In genomic region chr6:107565165-107565723, GRCh38 we compare ENCODE assay signal across 16 cellular contexts.
"Had no signal": no experiment of that assay in that cellular context is flagged by ENCODE, and none has a peak within 500 bp of the region (broad histone marks: within the 10 kb centered on the region; RNA-seq: fewer than 3 reads in every experiment).

No MANE protein-coding gene starts in this region.

- H3K4me3 Mint-ChIP-seq: activated CD4-positive, alpha-beta memory T cell treated with anti-CD3 and anti-CD28 coated beads, Interleukin-2, amount 10 ng/mL, durations not matched to agents 7 days and 5 days; activated T-cell treated with anti-CD3 and anti-CD28 coated beads, Interleukin-2, amount 50 U/mL, for 4 hours; natural killer cell; stimulated activated memory B cell treated with anti-CD40 and anti-IgM and Interleukin-4, amounts not matched to agents 10 μg/mL and 1 μg/mL and 100 μg/mL, for 72 hours had no signal

- DNase-seq: activated CD4-positive, alpha-beta memory T cell treated with anti-CD3 and anti-CD28 coated beads, Interleukin-2, amount 10 ng/mL, durations not matched to agents 7 days and 5 days; activated CD4-positive, alpha-beta T cell treated with anti-CD3 and anti-CD28 coated beads for 4 hours; activated gamma-delta T cell; activated T-cell treated with anti-CD3 and anti-CD28 coated beads, Interleukin-2, amount 50 U/mL, for 4 hours; brain microvascular endothelial cell; effector memory CD4-positive, alpha-beta T cell; head of caudate nucleus; kidney glomerular epithelial cell; mesenchymal stem cell; natural killer cell; stimulated activated CD4-positive, alpha-beta T cell treated with anti-CD3 and anti-CD28 coated beads, Interleukin-12 subunit alpha, Interleukin-12 subunit beta, amount 100 ng/mL, for 4 hours; stimulated activated CD4-positive, alpha-beta T cell treated with anti-CD3 and anti-CD28 coated beads, Interleukin-2, amount 100 ng/mL, for 24 hours; T-helper 2 cell had no signal

- H3K27ac Mint-ChIP-seq: activated CD4-positive, alpha-beta memory T cell treated with anti-CD3 and anti-CD28 coated beads, Interleukin-2, amount 10 ng/mL, durations not matched to agents 7 days and 5 days; activated naive CD4-positive, alpha-beta T cell treated with anti-CD3 and anti-CD28 coated beads, Interleukin-2, amount 50 U/mL, for 72 hours; natural killer cell; stimulated activated memory B cell treated with anti-CD40 and anti-IgM and Interleukin-4, amounts not matched to agents 10 μg/mL and 1 μg/mL and 100 μg/mL, for 72 hours had no signal

- H3K9me3 ChIP-seq: tibial nerve had no signal

- H3K9me3 Mint-ChIP-seq: activated CD4-positive, alpha-beta memory T cell treated with anti-CD3 and anti-CD28 coated beads, Interleukin-2, amount 10 ng/mL, durations not matched to agents 7 days and 5 days; activated naive CD4-positive, alpha-beta T cell treated with anti-CD3 and anti-CD28 coated beads, Interleukin-2, amount 50 U/mL, for 72 hours; activated T-cell treated with anti-CD3 and anti-CD28 coated beads, Interleukin-2, amount 50 U/mL, for 4 hours; natural killer cell; stimulated activated memory B cell treated with anti-CD40 and anti-IgM and Interleukin-4, amounts not matched to agents 10 μg/mL and 1 μg/mL and 100 μg/mL, for 72 hours had no signal

- H3K27ac ChIP-seq: brain microvascular endothelial cell, tibial nerve had no signal

- H3K36me3 Mint-ChIP-seq: activated naive CD4-positive, alpha-beta T cell treated with anti-CD3 and anti-CD28 coated beads, Interleukin-2, amount 50 U/mL, for 72 hours; natural killer cell; stimulated activated memory B cell treated with anti-CD40 and anti-IgM and Interleukin-4, amounts not matched to agents 10 μg/mL and 1 μg/mL and 100 μg/mL, for 72 hours had no signal

- H3K27me3 ChIP-seq: brain microvascular endothelial cell, tibial nerve had no signal

- H3K36me3 ChIP-seq: brain microvascular endothelial cell, tibial nerve had no signal

- ATAC-seq: activated naive CD4-positive, alpha-beta T cell treated with anti-CD3 and anti-CD28 coated beads, Interleukin-2, amount 50 U/mL, for 72 hours; activated T-cell treated with anti-CD3 and anti-CD28 coated beads, Interleukin-2, amount 50 U/mL, for 4 hours; natural killer cell; stimulated activated memory B cell treated with anti-CD40 and anti-IgM and Interleukin-4, amounts not matched to agents 10 μg/mL and 1 μg/mL and 100 μg/mL, for 72 hours had no signal

- H3K4me1 Mint-ChIP-seq: activated CD4-positive, alpha-beta memory T cell treated with anti-CD3 and anti-CD28 coated beads, Interleukin-2, amount 10 ng/mL, durations not matched to agents 7 days and 5 days had no signal

- H3K4me3 ChIP-seq: tibial nerve had no signal
